Comparison of ENCODE assay signal across 9 cellular contexts in the genomic region with DNA sequence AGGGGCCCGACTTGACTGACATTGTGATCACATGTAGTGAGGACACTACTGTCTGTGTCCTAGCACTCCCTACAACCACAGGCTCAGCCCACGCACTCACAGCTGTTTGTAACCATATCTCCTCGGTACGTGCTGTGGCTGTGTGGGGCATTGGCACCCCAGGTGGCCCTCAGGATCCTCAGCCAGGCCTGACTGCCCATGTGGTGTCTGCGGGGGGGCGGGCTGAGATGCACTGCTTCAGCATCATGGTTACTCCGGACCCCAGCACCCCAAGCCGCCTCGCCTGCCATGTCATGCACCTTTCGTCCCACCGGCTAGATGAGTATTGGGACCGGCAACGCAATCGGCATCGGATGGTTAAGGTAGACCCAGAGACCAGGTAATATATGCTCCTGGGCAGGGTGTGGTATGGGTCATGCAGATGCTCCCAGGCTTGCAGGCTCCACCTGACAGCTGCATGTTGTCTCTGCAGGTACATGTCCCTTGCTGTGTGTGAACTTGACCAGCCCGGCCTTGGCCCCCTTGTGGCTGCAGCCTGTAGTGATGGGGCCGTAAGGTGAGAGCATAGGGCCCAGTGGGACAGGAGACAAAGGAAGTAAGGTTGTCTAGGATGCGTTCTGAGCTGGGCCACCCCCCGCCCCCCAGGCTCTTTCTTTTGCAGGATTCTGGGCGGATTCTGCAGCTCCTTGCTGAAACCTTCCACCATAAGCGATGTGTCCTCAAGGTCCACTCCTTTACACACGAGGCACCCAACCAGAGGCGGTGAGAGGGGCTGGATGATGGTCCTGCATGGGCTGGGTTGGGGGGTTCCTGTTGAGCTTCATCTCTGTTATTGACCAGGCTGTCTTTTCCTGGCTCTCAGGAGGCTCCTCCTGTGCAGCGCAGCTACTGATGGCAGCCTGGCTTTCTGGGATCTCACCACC. TPM values are rescaled to one million over a fixed set of nuclear protein-coding genes. Genes with fewer than 3 reads are reported as not detected.
A peak's percentile ranks its signal among the peaks of the same experiment; 100 is the strongest.
DNase-seq lines count a peak whose midpoint lies in the region; ATAC-seq and TF ChIP-seq lines count a peak whose summit lies in the region.
"Had no signal": no experiment of that assay in that cellular context is flagged by ENCODE, and none has a peak within 500 bp of the region (broad histone marks: within the 10 kb centered on the region; RNA-seq: fewer than 3 reads in every experiment).

No MANE protein-coding gene starts in this region.

- H3K4me3 Mint-ChIP-seq in Caco-2 (ENCODE audit: unreplicated experiment) (no peak overlapping the region), H9 (peak overlapping the region in 1 of 2 experiments; percentile 34; a peak in 2 of 5 replicates), WTC11 (no peak overlapping the region)
- H3K4me3 Mint-ChIP-seq: natural killer cell treated with Interleukin-12 subunit alpha and Interleukin-12 subunit beta and Interleukin-15 and Interleukin-18, amount 100 ng/mL, for 72 hours had no signal

- H4K20me1 ChIP-seq in H9 (ENCODE audit: control insufficient read depth, insufficient read depth, insufficient read length), result no peaks in the 10 kb centered on the region

- H3K36me3 Mint-ChIP-seq in Caco-2 (ENCODE audit: insufficient read depth, unreplicated experiment) (peaks cover 89% of the 10 kb centered on the region), H9 (ENCODE audit: insufficient read depth in 1 of 3, low read depth in 3 of 3) (peaks cover 25 to 64% (median 56%) of the 10 kb centered on the region in 3 experiments), WTC11 (peaks cover 36% of the 10 kb centered on the region)
- H3K36me3 Mint-ChIP-seq: natural killer cell treated with Interleukin-12 subunit alpha and Interleukin-12 subunit beta and Interleukin-15 and Interleukin-18, amount 100 ng/mL, for 72 hours had no signal

- H3K4ac ChIP-seq in H9 (ENCODE audit: low read depth, low read length), result no peak overlapping the region

- TF ChIP-seq CTCF in Caco-2 (IDR thresholded peaks at IDR 0.05; ENCODE audit: insufficient read depth in 1 of 2, low read depth in 1 of 2, low read length in 1 of 2, severe bottlenecking in 1 of 2, unreplicated experiment in 1 of 2), result peak; percentile 60 to 86
- peak; percentile 82 for TF ChIP-seq CTCF in H9 (conservative IDR thresholded peaks at IDR 0.05)
- peak; percentile 78 for TF ChIP-seq CTCF in WTC11 (IDR thresholded peaks at IDR 0.05)
- TF ChIP-seq CTCF in fibroblast of pulmonary artery (IDR thresholded peaks at IDR 0.05; ENCODE audit: low read length, missing control alignments), result peak; percentile 65
- peak in 10 of 11 experiments; percentile 15 to 75 (median 51) for TF ChIP-seq CTCF in spleen (IDR thresholded peaks at IDR 0.05 in 8 of 11, conservative IDR thresholded peaks at IDR 0.05 in 3 of 11)

- peaks cover 5% of the 10 kb centered on the region for H3K36me3 ChIP-seq in Caco-2 (ENCODE audit: control insufficient read depth, insufficient read depth, low read length)
- peaks cover 0 to 73% (median 44%) of the 10 kb centered on the region in 6 donors for H3K36me3 ChIP-seq in spleen

- CTCF ChIA-PET in Caco-2 (lab: Charles Lee), result interaction anchor here (0.9 to 3.6 kb wide), 2 partner anchors 27 to 80 kb away, joined by 3 to 29 read pairs; a partner anchor contains a TSS
- CTCF ChIA-PET in WTC11 (lab: Charles Lee), result interaction anchor here (0.5 to 9.3 kb wide), 18 partner anchors 8 to 461 kb away, joined by 3 to 124 read pairs (median 4); a partner anchor contains a TSS

- no peak overlapping the region for H2AFZ ChIP-seq in H9 (ENCODE audit: low read length)

- H3K27me3 ChIP-seq in Caco-2 (replicated peaks; ENCODE audit: control insufficient read depth, insufficient read depth, low read length) (no peaks in the 10 kb centered on the region), H9 (ENCODE audit: insufficient read depth, low read length) (no peaks in the 10 kb centered on the region), spleen (replicated peaks in 1 of 7) (no peaks in the 10 kb centered on the region)

- DNase-seq in Caco-2, result peak; percentile 79 to 88
- DNase-seq in H9, result peak; percentile 89
- DNase-seq in WTC11 (ENCODE audit: low spot score), result peak; percentile 85
- DNase-seq in fibroblast of pulmonary artery (ENCODE audit: low read depth), result peak; percentile 49
- DNase-seq in spleen, result no peak
- no peak for DNase-seq in DMS153 (lab: John Stamatoyannopoulos, UW)

- BruUV-seq in Caco-2 (replicated peaks; lab: Mats Ljungman, UMichigan), result no TSS peak

- H3K4me1 ChIP-seq in Caco-2, result no peaks in the 10 kb centered on the region
- no peaks in the 10 kb centered on the region for H3K4me1 ChIP-seq in H9 (ENCODE audit: insufficient read depth, low read length)
- H3K4me1 ChIP-seq in spleen, result peaks cover 19 to 83% (median 46%) of the 10 kb centered on the region in 6 donors

- H3K27me3 Mint-ChIP-seq in Caco-2 (ENCODE audit: insufficient read depth, unreplicated experiment) (no peaks in the 10 kb centered on the region), H9 (ENCODE audit: low read depth) (no peaks in the 10 kb centered on the region), WTC11 (ENCODE audit: low read depth) (no peaks in the 10 kb centered on the region)
- H3K27me3 Mint-ChIP-seq: natural killer cell treated with Interleukin-12 subunit alpha and Interleukin-12 subunit beta and Interleukin-15 and Interleukin-18, amount 100 ng/mL, for 72 hours had no signal

- no peak overlapping the region for H3K56ac ChIP-seq in H9 (ENCODE audit: insufficient read length, low read depth, low read length)

- no peak overlapping the region for H4K8ac ChIP-seq in H9 (replicated peaks; ENCODE audit: insufficient read length, low read depth, low read length)

- H3K27ac ChIP-seq in H9 (ENCODE audit: insufficient read length, low read depth, low read length) (no peak overlapping the region), spleen (peak overlapping the region in 1 of 8 donors; percentile 48)

- H2BK5ac ChIP-seq in H9 (ENCODE audit: insufficient read length, low read length), result no peak overlapping the region

- no peak overlapping the region for H3K9ac ChIP-seq in H9 (ENCODE audit: extremely low read depth, insufficient read length, low read length)

- H2AK5ac ChIP-seq in H9 (ENCODE audit: insufficient read length, low read length), result no peak overlapping the region

- H3K23me2 ChIP-seq in H9 (ENCODE audit: insufficient read length, low read depth, low read length, poor library complexity, severe bottlenecking), result peaks cover 6% of the 10 kb centered on the region

- H3K9me3 ChIP-seq in Caco-2 (no peaks in the 10 kb centered on the region), H9 (ENCODE audit: control insufficient read depth, low read depth, low read length) (no peaks in the 10 kb centered on the region), spleen (no peaks in the 10 kb centered on the region)

- no peak overlapping the region for H2BK12ac ChIP-seq in H9 (ENCODE audit: insufficient read length, low read depth, low read length)

- H3K4me1 Mint-ChIP-seq in Caco-2 (ENCODE audit: low read depth, unreplicated experiment) (peaks cover 5% of the 10 kb centered on the region), H9 (peaks cover 11 to 14% of the 10 kb centered on the region in 2 experiments), WTC11 (peaks cover 11% of the 10 kb centered on the region)

- no CpG with 5 or more reads among the region's 24 CpGs for WGBS in H9 (ENCODE audit: extremely low coverage, insufficient read length, low lambda C conversion rate)
- WGBS in spleen, 5 donors, result 78 to 85% (median 83%) methylated on average over 14 to 24 of the region's 24 CpGs

- no peak overlapping the region for H3K27ac Mint-ChIP-seq in Caco-2 (ENCODE audit: unreplicated experiment)
- no peak overlapping the region for H3K27ac Mint-ChIP-seq in H9
- H3K27ac Mint-ChIP-seq in WTC11, result no peak overlapping the region
- H3K27ac Mint-ChIP-seq: natural killer cell treated with Interleukin-12 subunit alpha and Interleukin-12 subunit beta and Interleukin-15 and Interleukin-18, amount 100 ng/mL, for 72 hours had no signal

- no peak overlapping the region for H3T11ph ChIP-seq in H9 (ENCODE audit: low read length)

- no peak for TF ChIP-seq POLR2A in spleen (IDR thresholded peaks at IDR 0.05)

- ATAC-seq in WTC11 (peak; percentile 72), HG02763 (IDR thresholded peaks at IDR 0.05; ENCODE audit: unreplicated experiment) (no peak), GM21367 (IDR thresholded peaks at IDR 0.05; ENCODE audit: unreplicated experiment) (no peak)

- H4K91ac ChIP-seq in H9 (ENCODE audit: insufficient read length, low read depth, low read length), result no peak overlapping the region

- H3K79me1 ChIP-seq in H9 (ENCODE audit: insufficient read depth, low read depth, low read length, poor library complexity, severe bottlenecking), result no peaks in the 10 kb centered on the region

- H3K23ac ChIP-seq in H9 (ENCODE audit: insufficient read length, low read depth, low read length), result no peak overlapping the region

- H4K5ac ChIP-seq in H9 (ENCODE audit: insufficient read length, low read depth, low read length), result no peak overlapping the region

- intact Hi-C loops in Caco-2 (cut with micrococcal nuclease; ENCODE audit: unreplicated experiment), result loop anchor here (1.0 kb wide), 1 partner anchor 26 kb away; no protein-coding TSS in a partner anchor
- intact Hi-C loops in spleen (cut with DNase I; ENCODE audit: low total_unique reads), result no loop called here

- H2BK15ac ChIP-seq in H9 (ENCODE audit: low read depth, low read length), result no peak overlapping the region

- no peak overlapping the region for H3K4me2 ChIP-seq in H9 (ENCODE audit: insufficient read depth, insufficient read length, low read length)

- H3K18ac ChIP-seq in H9 (ENCODE audit: insufficient read length, low read depth, low read length), result no peak overlapping the region

- H3K4me3 ChIP-seq in Caco-2 (ENCODE audit: low read depth, low read length), result no peak overlapping the region
- no peak overlapping the region for H3K4me3 ChIP-seq in fibroblast of pulmonary artery (replicated peaks; ENCODE audit: low read depth, low read length)
- no peak overlapping the region for H3K4me3 ChIP-seq in spleen

- no peaks in the 10 kb centered on the region for H3K9me3 Mint-ChIP-seq in Caco-2 (ENCODE audit: unreplicated experiment)
- H3K9me3 Mint-ChIP-seq in H9, result no peaks in the 10 kb centered on the region
- H3K9me3 Mint-ChIP-seq in WTC11, result no peaks in the 10 kb centered on the region
- H3K9me3 Mint-ChIP-seq: natural killer cell treated with Interleukin-12 subunit alpha and Interleukin-12 subunit beta and Interleukin-15 and Interleukin-18, amount 100 ng/mL, for 72 hours had no signal

- no peak overlapping the region for H2BK20ac ChIP-seq in H9 (ENCODE audit: low read depth, low read length, poor library complexity, severe bottlenecking)

- no peak overlapping the region for H2BK120ac ChIP-seq in H9 (ENCODE audit: low read depth, low read length, poor library complexity, severe bottlenecking)

- H3K14ac ChIP-seq in H9 (ENCODE audit: insufficient read depth, low read length), result no peak overlapping the region

- peaks cover 3% of the 10 kb centered on the region; the same call in 1 of the 2 replicates for H3K79me2 ChIP-seq in H9 (ENCODE audit: insufficient read depth, low read length)

- POLR2A ChIA-PET in Caco-2 (lab: Charles Lee), result interaction anchor here (0.6 kb wide), 1 partner anchor 67 kb away, joined by 4 read pairs; no protein-coding TSS in a partner anchor
- POLR2A ChIA-PET in WTC11 (lab: Charles Lee), result interaction anchor here (0.6 to 2.0 kb wide), 4 partner anchors 8 to 79 kb away, joined by 3 to 10 read pairs (median 4); a partner anchor contains a TSS

RNA-seq across cellular contexts. Expression of a gene that starts 4.4 kb away (rescaled TPM):
- total RNA-seq in Caco-2 (2022) (21.4 and 21.5 TPM in 2 replicates), H9 (2021) (27.1 and 32.3 TPM in 2 replicates), WTC11 (2021) (38.8 to 41.4 TPM (median 39.6 TPM) in 3 replicates), spleen (10 to 100 TPM; 16.4 to 27.5 (median 22.3) TPM)
- polyA plus RNA-seq in spleen, result 10 to 100 TPM; 28.5 to 32.0 (median 30.1) TPM

RNA-seq across cellular contexts. Expression of a gene that starts 6.8 kb away (rescaled TPM):
- 184 and 185 TPM in 2 replicates for total RNA-seq in Caco-2 (2022)
- total RNA-seq in H9 (2021), result 282 and 298 TPM in 2 replicates
- 204 to 213 TPM (median 209 TPM) in 3 replicates for total RNA-seq in WTC11 (2021)
- 100 to 1,000 TPM; 109 to 171 (median 141) TPM for total RNA-seq in spleen
- 100 to 1,000 TPM in 2 of 3 donors, 10 to 100 TPM in 1; 96.9 to 169 (median 161) TPM for polyA plus RNA-seq in spleen

RNA-seq across cellular contexts. Expression of a gene that starts 7.9 kb away (rescaled TPM):
- 65.9 and 68.7 TPM in 2 replicates for total RNA-seq in Caco-2 (2022)
- total RNA-seq in H9 (2021), result 39.9 and 40.7 TPM in 2 replicates
- total RNA-seq in WTC11 (2021), result 36.8 to 50.3 TPM (median 49.6 TPM) in 3 replicates
- total RNA-seq in spleen, result 10 to 100 TPM; 63.8 to 98.5 (median 80.1) TPM
- 10 to 100 TPM; 69.1 to 88.4 (median 77.4) TPM for polyA plus RNA-seq in spleen

RNA-seq across cellular contexts. Expression of a gene that starts 15.2 kb away (rescaled TPM):
- total RNA-seq in Caco-2 (2022) (233 and 240 TPM in 2 replicates), H9 (2021) (408 and 414 TPM in 2 replicates), WTC11 (2021) (449 to 472 TPM (median 452 TPM) in 3 replicates), spleen (100 to 1,000 TPM in 2 of 7 donors, 10 to 100 TPM in 5; 84.4 to 104 (median 90.8) TPM)
- polyA plus RNA-seq in spleen, result 100 to 1,000 TPM in 2 of 3 donors, 10 to 100 TPM in 1; 99.2 to 127 (median 102) TPM

RNA-seq across cellular contexts. Expression of a gene that starts 24.0 kb away (rescaled TPM):
- total RNA-seq in Caco-2 (2022) (24.4 and 25.5 TPM in 2 replicates), H9 (2021) (34.5 and 36.0 TPM in 2 replicates), WTC11 (2021) (21.9 to 28.8 TPM (median 28.2 TPM) in 3 replicates), spleen (10 to 100 TPM; 27.3 to 49.3 (median 32.6) TPM)
- polyA plus RNA-seq in spleen, result 10 to 100 TPM; 20.8 to 37.2 (median 25.7) TPM

Comparison
In these comparisons a context has a peak if more than half of its experiments do, and no peak if none do; other contexts are left out.
1. DNase-seq: peak in Caco-2 (2 of 2), H9 (single experiment), WTC11 (single experiment) and fibroblast of pulmonary artery (single experiment); none in spleen (single experiment) and DMS153 (single experiment).
2. Peak in every context shown above with its lines, with median percentiles within 50 percentile points of each other: CTCF ChIP-seq.